Comparison of ENCODE assay signal across 14 cellular contexts in the genomic region with DNA sequence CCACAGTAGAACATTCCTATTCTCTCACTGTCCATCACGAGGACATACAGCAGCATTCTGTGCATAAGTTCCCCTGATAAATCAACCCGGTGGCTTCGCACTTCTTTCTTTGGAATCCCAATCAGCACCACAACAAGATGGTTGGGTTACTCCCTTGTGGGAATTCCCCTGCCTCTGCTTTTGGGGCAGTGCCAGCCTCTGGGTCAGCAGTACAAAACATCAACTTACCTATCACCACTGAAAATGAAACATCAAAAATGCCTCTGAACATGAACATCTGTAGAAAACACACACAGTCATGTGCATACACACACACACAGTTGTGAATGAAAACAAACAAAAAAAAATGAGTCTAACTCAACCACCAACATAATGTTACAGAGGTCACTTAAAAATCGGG.
DNase-seq lines count a peak whose midpoint lies in the region; ATAC-seq and TF ChIP-seq lines count a peak whose summit lies in the region.
"Had no signal": no experiment of that assay in that cellular context is flagged by ENCODE, and none has a peak within 500 bp of the region (broad histone marks: within the 10 kb centered on the region; RNA-seq: fewer than 3 reads in every experiment).

No MANE protein-coding gene starts in this region.

- no peaks in the 10 kb centered on the region for H3K36me3 Mint-ChIP-seq in MCF 10A (ENCODE audit: insufficient read depth, unreplicated experiment)
- H3K36me3 Mint-ChIP-seq in endodermal cell (ENCODE audit: low read depth): no peaks in the 10 kb centered on the region
- H3K36me3 Mint-ChIP-seq: CD8-positive, alpha-beta memory T cell had no signal

- H3K27me3 ChIP-seq in mammary epithelial cell (ENCODE audit: insufficient read depth, low read length): no peaks in the 10 kb centered on the region
- H3K27me3 ChIP-seq in endodermal cell (ENCODE audit: control insufficient read depth, insufficient read depth, low read length, poor library complexity, severe bottlenecking): no peaks in the 10 kb centered on the region
- H3K27me3 ChIP-seq: BLaER1 had no signal

- H4K20me1 ChIP-seq in mammary epithelial cell (ENCODE audit: insufficient read depth, low read length): no peaks in the 10 kb centered on the region
- H4K20me1 ChIP-seq: BLaER1 had no signal

- DNase-seq in MCF 10A (ENCODE audit: unreplicated experiment): peak; percentile 3
- DNase-seq in mammary epithelial cell: no peak
- DNase-seq in NCI-H226: peak; percentile 42
- peak; percentile 56 for DNase-seq in kidney glomerular epithelial cell (lab: John Stamatoyannopoulos, UW)
- no peak for DNase-seq in amygdala (lab: John Stamatoyannopoulos, UW)
- no peak for DNase-seq in endodermal cell
- DNase-seq: AML-193; CD8-positive, alpha-beta memory T cell; DMS79 had no signal

- H3K4me2 ChIP-seq in mammary epithelial cell (ENCODE audit: insufficient read depth, low read depth, low read length): no peak overlapping the region
- H3K4me2 ChIP-seq: BLaER1 had no signal

- peaks cover 3% of the 10 kb centered on the region for H3K9me3 ChIP-seq in mammary epithelial cell (replicated peaks; ENCODE audit: insufficient read depth, low read length)
- H3K9me3 ChIP-seq in endodermal cell (ENCODE audit: control insufficient read depth, low read length): peaks cover 9% of the 10 kb centered on the region

- in situ Hi-C loops in mammary epithelial cell (cut with MboI; ENCODE audit: low sequenced_read_pairs in 2 of 2): no loop called here

- intact Hi-C loops in MCF 10A (cut with micrococcal nuclease) (no loop called here), mammary epithelial cell (cut with micrococcal nuclease) (no loop called here)

- H3K4me1 ChIP-seq in mammary epithelial cell (ENCODE audit: insufficient read depth, low read length): no peaks in the 10 kb centered on the region
- no peaks in the 10 kb centered on the region for H3K4me1 ChIP-seq in endodermal cell (ENCODE audit: control insufficient read depth, insufficient read depth, low read length)
- H3K4me1 ChIP-seq: BLaER1 had no signal

- H3K36me3 ChIP-seq in mammary epithelial cell (ENCODE audit: insufficient read depth, low read length) (no peaks in the 10 kb centered on the region), endodermal cell (ENCODE audit: control insufficient read depth, insufficient read depth, low read length) (no peaks in the 10 kb centered on the region)
- H3K36me3 ChIP-seq: BLaER1 had no signal

- H3K9me3 Mint-ChIP-seq in MCF 10A (ENCODE audit: unreplicated experiment) (peaks cover 8% of the 10 kb centered on the region), endodermal cell (peaks cover 20% of the 10 kb centered on the region)

- 48% methylated on average over 4 of the region's 4 CpGs for WGBS in mammary epithelial cell (ENCODE audit: low coverage, missing lambda C conversion rate)
- 91 to 100% methylated on average over 2 to 4 of the region's 4 CpGs for WGBS in endodermal cell (ENCODE audit: insufficient coverage in 1 of 2, insufficient read length in 1 of 2), 2 experiments

- H3K4me3 ChIP-seq in mammary epithelial cell (replicated peaks in 1 of 3; ENCODE audit: insufficient read depth in 1 of 3, low read depth in 2 of 3, low read length in 3 of 3) (no peak overlapping the region), endodermal cell (ENCODE audit: low read length) (no peak overlapping the region)
- H3K4me3 ChIP-seq: BLaER1, K562 had no signal

- no peak for TF ChIP-seq CTCF in MCF 10A (IDR thresholded peaks at IDR 0.05; ENCODE audit: unreplicated experiment)
- TF ChIP-seq CTCF in mammary epithelial cell (conservative IDR thresholded peaks at IDR 0.05 in 1 of 2, IDR thresholded peaks at IDR 0.05 in 1 of 2; ENCODE audit: extremely low read depth in 1 of 2, insufficient read depth in 1 of 2, low read depth in 1 of 2, low read length in 2 of 2): no peak
- no peak for TF ChIP-seq CTCF in endodermal cell (conservative IDR thresholded peaks at IDR 0.05)

- H3K4me1 Mint-ChIP-seq in MCF 10A (ENCODE audit: insufficient read depth, unreplicated experiment) (peaks cover 6% of the 10 kb centered on the region), endodermal cell (no peaks in the 10 kb centered on the region)
- H3K4me1 Mint-ChIP-seq: CD8-positive, alpha-beta memory T cell had no signal

- no peak overlapping the region for H2AFZ ChIP-seq in mammary epithelial cell (ENCODE audit: low read depth, low read length)

- POLR2A ChIA-PET in MCF 10A (lab: Yijun Ruan, JAX): no interaction called here

- no TSS peak for BruUV-seq in MCF 10A (replicated peaks; lab: Mats Ljungman, UMichigan)
- no TSS peak for BruUV-seq in mammary epithelial cell (replicated peaks; lab: Mats Ljungman, UMichigan)

- dilution Hi-C loops in mammary epithelial cell (cut with HindIII; ENCODE audit: low sequenced_read_pairs): no loop called here

- H3K4me3 Mint-ChIP-seq in MCF 10A (ENCODE audit: unreplicated experiment) (no peak overlapping the region), endodermal cell (no peak overlapping the region)
- H3K4me3 Mint-ChIP-seq: CD8-positive, alpha-beta memory T cell had no signal

- no peak overlapping the region for H3K27ac ChIP-seq in mammary epithelial cell (ENCODE audit: insufficient read depth, low read depth, low read length)
- H3K27ac ChIP-seq in endodermal cell (ENCODE audit: low read depth, low read length): no peak overlapping the region
- H3K27ac ChIP-seq: 22Rv1, BLaER1 had no signal

- H3K9ac ChIP-seq in mammary epithelial cell (ENCODE audit: insufficient read depth, low read length): no peak overlapping the region
- no peak overlapping the region for H3K9ac ChIP-seq in endodermal cell (ENCODE audit: extremely low read depth, low read length, poor library complexity, severe bottlenecking)
- H3K9ac ChIP-seq: BLaER1 had no signal

- no peaks in the 10 kb centered on the region for H3K79me2 ChIP-seq in mammary epithelial cell (ENCODE audit: insufficient read depth, low read length)

- H3K27ac Mint-ChIP-seq in MCF 10A (ENCODE audit: low read depth, unreplicated experiment): peak overlapping the region; percentile 49
- no peak overlapping the region for H3K27ac Mint-ChIP-seq in endodermal cell
- H3K27ac Mint-ChIP-seq: CD8-positive, alpha-beta memory T cell had no signal

- CTCF ChIA-PET in MCF 10A (lab: Yijun Ruan, JAX): no interaction called here
- CTCF ChIA-PET in mammary epithelial cell (lab: Charles Lee; ENCODE audit: low non-redundant PET): no interaction called here

- no peaks in the 10 kb centered on the region for H3K27me3 Mint-ChIP-seq in MCF 10A (ENCODE audit: insufficient read depth, unreplicated experiment)
- peaks cover 2% of the 10 kb centered on the region for H3K27me3 Mint-ChIP-seq in endodermal cell (ENCODE audit: insufficient read depth)
- H3K27me3 Mint-ChIP-seq: CD8-positive, alpha-beta memory T cell had no signal

- ATAC-seq in HG02885 (IDR thresholded peaks at IDR 0.05; ENCODE audit: poor library complexity, unreplicated experiment): no peak
- ATAC-seq: HCT116, K562 had no signal

Comparison
In these comparisons a context has a peak if more than half of its experiments do, and no peak if none do; other contexts are left out.
1. DNase-seq: peak in MCF 10A (single experiment), NCI-H226 (single experiment) and kidney glomerular epithelial cell (single experiment); none in mammary epithelial cell (single experiment), amygdala (0 of 56) and endodermal cell (single experiment).